Comparison of ENCODE assay signal across 2 cellular contexts in the genomic region with DNA sequence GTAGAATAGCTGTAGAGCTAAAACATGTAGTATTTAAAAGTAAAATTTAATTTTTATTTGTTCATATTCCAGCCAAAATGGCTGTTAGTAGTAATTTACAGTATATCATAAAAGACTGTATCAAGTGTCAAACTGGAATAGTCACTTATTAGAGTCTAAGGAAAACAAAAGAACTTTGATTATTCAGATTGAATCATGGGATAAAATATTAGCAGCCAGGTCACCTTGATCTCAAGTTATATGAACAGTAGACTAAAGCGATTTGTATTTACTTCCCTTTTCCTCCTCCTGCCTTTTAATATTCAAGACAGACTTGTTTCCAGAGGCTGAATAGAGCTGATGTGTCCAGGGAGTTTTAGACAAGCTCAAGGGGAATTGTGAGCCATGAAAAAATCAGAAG.
TF ChIP-seq lines count a peak whose summit lies in the region.

No MANE protein-coding gene starts in this region.

TF ChIP-seq in SK-N-SH, 30 proteins besides CTCF, POLR2A, EP300 and RAD21:
- TF ChIP-seq MXI1 (IDR thresholded peaks at IDR 0.05; ENCODE audit: low read depth, low read length): no peak
- no peak for TF ChIP-seq FOXM1 (IDR thresholded peaks at IDR 0.05; ENCODE audit: low read depth)
- no peak for TF ChIP-seq SMC3 (IDR thresholded peaks at IDR 0.05; ENCODE audit: low read depth, low read length)
- no peak for TF ChIP-seq RCOR1 (IDR thresholded peaks at IDR 0.05; ENCODE audit: low read length)
- TF ChIP-seq MEF2A (IDR thresholded peaks at IDR 0.05; ENCODE audit: borderline replicate concordance, low read depth): no peak
- no peak for TF ChIP-seq NRF1 (IDR thresholded peaks at IDR 0.05; ENCODE audit: low read depth, low read length)
- TF ChIP-seq CHD2 (IDR thresholded peaks at IDR 0.05; ENCODE audit: low read length, partially characterized antibody): no peak
- TF ChIP-seq POLR2AphosphoS5 (IDR thresholded peaks at IDR 0.05; ENCODE audit: low read depth, low read length): no peak
- no peak for TF ChIP-seq RXRA (IDR thresholded peaks at IDR 0.05; ENCODE audit: borderline replicate concordance, low read depth)
- no peak for TF ChIP-seq NFIC (IDR thresholded peaks at IDR 0.05; ENCODE audit: borderline replicate concordance)
- TF ChIP-seq, protein P1, sequence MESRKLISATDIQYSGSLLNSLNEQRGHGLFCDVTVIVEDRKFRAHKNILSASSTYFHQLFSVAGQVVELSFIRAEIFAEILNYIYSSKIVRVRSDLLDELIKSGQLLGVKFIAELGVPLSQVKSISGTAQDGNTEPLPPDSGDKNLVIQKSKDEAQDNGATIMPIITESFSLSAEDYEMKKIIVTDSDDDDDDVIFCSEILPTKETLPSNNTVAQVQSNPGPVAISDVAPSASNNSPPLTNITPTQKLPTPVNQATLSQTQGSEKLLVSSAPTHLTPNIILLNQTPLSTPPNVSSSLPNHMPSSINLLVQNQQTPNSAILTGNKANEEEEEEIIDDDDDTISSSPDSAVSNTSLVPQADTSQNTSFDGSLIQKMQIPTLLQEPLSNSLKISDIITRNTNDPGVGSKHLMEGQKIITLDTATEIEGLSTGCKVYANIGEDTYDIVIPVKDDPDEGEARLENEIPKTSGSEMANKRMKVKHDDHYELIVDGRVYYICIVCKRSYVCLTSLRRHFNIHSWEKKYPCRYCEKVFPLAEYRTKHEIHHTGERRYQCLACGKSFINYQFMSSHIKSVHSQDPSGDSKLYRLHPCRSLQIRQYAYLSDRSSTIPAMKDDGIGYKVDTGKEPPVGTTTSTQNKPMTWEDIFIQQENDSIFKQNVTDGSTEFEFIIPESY (IDR thresholded peaks at IDR 0.05; ENCODE audit: borderline replicate concordance, low read depth): no peak
- no peak for TF ChIP-seq TAF1 (IDR thresholded peaks at IDR 0.05; ENCODE audit: borderline replicate concordance, low read depth, low read length)
- no peak for TF ChIP-seq YY1 (IDR thresholded peaks at IDR 0.05; ENCODE audit: low read depth)
- no peak for TF ChIP-seq TEAD4 (IDR thresholded peaks at IDR 0.05; ENCODE audit: borderline replicate concordance, insufficient read depth)
- TF ChIP-seq, protein P2, sequence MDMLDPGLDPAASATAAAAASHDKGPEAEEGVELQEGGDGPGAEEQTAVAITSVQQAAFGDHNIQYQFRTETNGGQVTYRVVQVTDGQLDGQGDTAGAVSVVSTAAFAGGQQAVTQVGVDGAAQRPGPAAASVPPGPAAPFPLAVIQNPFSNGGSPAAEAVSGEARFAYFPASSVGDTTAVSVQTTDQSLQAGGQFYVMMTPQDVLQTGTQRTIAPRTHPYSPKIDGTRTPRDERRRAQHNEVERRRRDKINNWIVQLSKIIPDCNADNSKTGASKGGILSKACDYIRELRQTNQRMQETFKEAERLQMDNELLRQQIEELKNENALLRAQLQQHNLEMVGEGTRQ (IDR thresholded peaks at IDR 0.05; ENCODE audit: borderline replicate concordance, low read depth, low read length): no peak

TF ChIP-seq in HepG2, 621 proteins besides CTCF, POLR2A, EP300 and RAD21:
- no peak for TF ChIP-seq ZFP1 (CRISPR knock-in tag; IDR thresholded peaks at IDR 0.05)
- TF ChIP-seq, protein P3, sequence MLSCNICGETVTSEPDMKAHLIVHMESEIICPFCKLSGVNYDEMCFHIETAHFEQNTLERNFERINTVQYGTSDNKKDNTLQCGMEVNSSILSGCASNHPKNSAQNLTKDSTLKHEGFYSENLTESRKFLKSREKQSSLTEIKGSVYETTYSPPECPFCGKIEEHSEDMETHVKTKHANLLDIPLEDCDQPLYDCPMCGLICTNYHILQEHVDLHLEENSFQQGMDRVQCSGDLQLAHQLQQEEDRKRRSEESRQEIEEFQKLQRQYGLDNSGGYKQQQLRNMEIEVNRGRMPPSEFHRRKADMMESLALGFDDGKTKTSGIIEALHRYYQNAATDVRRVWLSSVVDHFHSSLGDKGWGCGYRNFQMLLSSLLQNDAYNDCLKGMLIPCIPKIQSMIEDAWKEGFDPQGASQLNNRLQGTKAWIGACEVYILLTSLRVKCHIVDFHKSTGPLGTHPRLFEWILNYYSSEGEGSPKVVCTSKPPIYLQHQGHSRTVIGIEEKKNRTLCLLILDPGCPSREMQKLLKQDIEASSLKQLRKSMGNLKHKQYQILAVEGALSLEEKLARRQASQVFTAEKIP (CRISPR knock-in tag; IDR thresholded peaks at IDR 0.05; ENCODE audit: borderline replicate concordance): no peak
- TF ChIP-seq MED1 (CRISPR knock-in tag; IDR thresholded peaks at IDR 0.05): no peak
- no peak for TF ChIP-seq ZNF720 (CRISPR knock-in tag; IDR thresholded peaks at IDR 0.05)
- no peak for TF ChIP-seq NR3C1 (CRISPR knock-in tag; IDR thresholded peaks at IDR 0.05)
- TF ChIP-seq SAFB2 (CRISPR knock-in tag; IDR thresholded peaks at IDR 0.05; ENCODE audit: borderline replicate concordance, low read depth): no peak
- TF ChIP-seq GZF1 (CRISPR knock-in tag; IDR thresholded peaks at IDR 0.05): no peak
- TF ChIP-seq ZNF577 (CRISPR knock-in tag; IDR thresholded peaks at IDR 0.05; ENCODE audit: borderline replicate concordance, low read depth): no peak
- TF ChIP-seq NCOA5 (CRISPR knock-in tag; IDR thresholded peaks at IDR 0.05): no peak
